ENCODE assay signal across 22 cellular contexts in the genomic region with DNA sequence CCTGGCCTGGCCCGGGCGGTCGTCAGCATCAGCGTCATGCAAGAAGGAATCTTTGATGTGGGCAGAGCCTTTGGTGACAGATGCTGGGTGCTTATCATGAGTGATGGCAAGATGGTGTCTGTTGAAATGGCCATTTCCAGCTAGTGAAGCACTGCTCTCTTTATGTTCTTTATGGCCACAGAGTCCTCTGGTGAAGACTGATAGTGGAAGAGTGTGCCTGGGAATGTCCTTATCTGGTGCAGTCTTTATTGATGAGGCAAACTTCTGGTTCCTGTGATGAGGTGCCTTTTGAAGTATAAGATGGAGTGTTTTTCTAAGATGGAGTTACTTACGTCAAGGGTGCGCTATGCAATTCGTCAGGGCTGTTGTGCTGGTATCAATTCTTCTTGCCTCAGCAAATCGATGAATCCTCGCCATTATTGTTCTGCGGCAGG. TPM values are rescaled to one million over a fixed set of nuclear protein-coding genes. Genes with fewer than 3 reads are reported as not detected.
DNase-seq lines count a peak whose midpoint lies in the region; ATAC-seq and TF ChIP-seq lines count a peak whose summit lies in the region.
"Had no signal": no experiment of that assay in that cellular context is flagged by ENCODE, and none has a peak within 500 bp of the region (broad histone marks: within the 10 kb centered on the region; RNA-seq: fewer than 3 reads in every experiment).

No MANE protein-coding gene starts in this region.

- peak overlapping the region in 4 of 7 donors; percentile 14 to 40 (median 33) for H3K27ac Mint-ChIP-seq in CD4-positive, alpha-beta memory T cell
- peak overlapping the region; percentile 81 for H3K27ac Mint-ChIP-seq in stimulated activated memory B cell treated with anti-CD40 and anti-IgM and Interleukin-4, amounts not matched to agents 10 μg/mL and 1 μg/mL and 100 μg/mL, for 72 hours
- H3K27ac Mint-ChIP-seq in activated naive CD8-positive, alpha-beta T cell treated with anti-CD3 and anti-CD28 coated beads for 36 hours = no peak overlapping the region

- H3K27me3 Mint-ChIP-seq in CD4-positive, alpha-beta memory T cell = no peaks in the 10 kb centered on the region
- H3K27me3 Mint-ChIP-seq in stimulated activated memory B cell treated with anti-CD40 and anti-IgM and Interleukin-4, amounts not matched to agents 10 μg/mL and 1 μg/mL and 100 μg/mL, for 72 hours = no peaks in the 10 kb centered on the region
- H3K27me3 Mint-ChIP-seq in activated naive CD8-positive, alpha-beta T cell treated with anti-CD3 and anti-CD28 coated beads for 36 hours = no peaks in the 10 kb centered on the region

- peaks cover 24 to 48% (median 41%) of the 10 kb centered on the region in 4 donors for H3K4me1 Mint-ChIP-seq in CD4-positive, alpha-beta memory T cell
- H3K4me1 Mint-ChIP-seq in stimulated activated memory B cell treated with anti-CD40 and anti-IgM and Interleukin-4, amounts not matched to agents 10 μg/mL and 1 μg/mL and 100 μg/mL, for 72 hours = peaks cover 76% of the 10 kb centered on the region
- peaks cover 26% of the 10 kb centered on the region for H3K4me1 Mint-ChIP-seq in activated naive CD8-positive, alpha-beta T cell treated with anti-CD3 and anti-CD28 coated beads for 36 hours

- no peak for TF ChIP-seq CTCF in heart left ventricle (IDR thresholded peaks at IDR 0.05)

- POLR2A ChIA-PET in CD4-positive, alpha-beta memory T cell (lab: Charles Lee; ENCODE audit: partially characterized antibody) = no interaction called here

- no peaks in the 10 kb centered on the region for H3K9me3 Mint-ChIP-seq in CD4-positive, alpha-beta memory T cell
- H3K9me3 Mint-ChIP-seq in stimulated activated memory B cell treated with anti-CD40 and anti-IgM and Interleukin-4, amounts not matched to agents 10 μg/mL and 1 μg/mL and 100 μg/mL, for 72 hours = no peaks in the 10 kb centered on the region
- H3K9me3 Mint-ChIP-seq in activated naive CD8-positive, alpha-beta T cell treated with anti-CD3 and anti-CD28 coated beads for 36 hours = no peaks in the 10 kb centered on the region

- ATAC-seq in stimulated activated memory B cell treated with anti-CD40 and anti-IgM and Interleukin-4, amounts not matched to agents 10 μg/mL and 1 μg/mL and 100 μg/mL, for 72 hours = no peak
- no peak for ATAC-seq in GM18511 (IDR thresholded peaks at IDR 0.05; ENCODE audit: unreplicated experiment)
- ATAC-seq in heart left ventricle = no peak
- ATAC-seq: Panc1 had no signal

- no peak for TF ChIP-seq POLR2A in heart left ventricle (IDR thresholded peaks at IDR 0.05)

- WGBS in heart left ventricle, 4 donors = 62 to 69% (median 63%) methylated on average over 10 of the region's 10 CpGs

- no peaks in the 10 kb centered on the region for H3K36me3 ChIP-seq in CD4-positive, alpha-beta memory T cell (ENCODE audit: insufficient read depth, low read length)
- H3K36me3 ChIP-seq in heart left ventricle = no peaks in the 10 kb centered on the region

- H3K27me3 ChIP-seq in CD4-positive, alpha-beta memory T cell (ENCODE audit: insufficient read depth, low read length) = no peaks in the 10 kb centered on the region
- peaks cover 0 to 4% (median 0%) of the 10 kb centered on the region in 9 donors for H3K27me3 ChIP-seq in heart left ventricle

- no peak overlapping the region for H3K4me3 ChIP-seq in CD4-positive, alpha-beta memory T cell (ENCODE audit: low read length in 2 of 2)
- H3K4me3 ChIP-seq in heart left ventricle = no peak overlapping the region

- H3K4me1 ChIP-seq in CD4-positive, alpha-beta memory T cell (ENCODE audit: insufficient read depth, low read length) = peaks cover 48% of the 10 kb centered on the region
- peaks cover 0 to 4% (median 0%) of the 10 kb centered on the region in 12 donors for H3K4me1 ChIP-seq in heart left ventricle

- H3K4me3 Mint-ChIP-seq in CD4-positive, alpha-beta memory T cell = peak overlapping the region in 1 of 8 donors; percentile 14
- H3K4me3 Mint-ChIP-seq in stimulated activated memory B cell treated with anti-CD40 and anti-IgM and Interleukin-4, amounts not matched to agents 10 μg/mL and 1 μg/mL and 100 μg/mL, for 72 hours = no peak overlapping the region
- H3K4me3 Mint-ChIP-seq in activated naive CD8-positive, alpha-beta T cell treated with anti-CD3 and anti-CD28 coated beads for 36 hours = no peak overlapping the region

- H3K9me3 ChIP-seq in CD4-positive, alpha-beta memory T cell (ENCODE audit: control insufficient read depth in 1 of 2, low read length in 2 of 2) = no peaks in the 10 kb centered on the region
- H3K9me3 ChIP-seq in heart left ventricle = no peaks in the 10 kb centered on the region
- H3K9me3 ChIP-seq: SK-N-SH had no signal

- H3K36me3 Mint-ChIP-seq in CD4-positive, alpha-beta memory T cell = no peaks in the 10 kb centered on the region
- no peaks in the 10 kb centered on the region for H3K36me3 Mint-ChIP-seq in stimulated activated memory B cell treated with anti-CD40 and anti-IgM and Interleukin-4, amounts not matched to agents 10 μg/mL and 1 μg/mL and 100 μg/mL, for 72 hours
- H3K36me3 Mint-ChIP-seq in activated naive CD8-positive, alpha-beta T cell treated with anti-CD3 and anti-CD28 coated beads for 36 hours = no peaks in the 10 kb centered on the region

- DNase-seq in CD4-positive, alpha-beta memory T cell = no peak
- DNase-seq in OCI-M1 (lab: John Stamatoyannopoulos, UW) (peak; percentile 51), islet precursor cell (peak; percentile 64), heart left ventricle (no peak)
- no peak for DNase-seq in activated naive CD8-positive, alpha-beta T cell treated with anti-CD3 and anti-CD28 coated beads for 36 hours
- DNase-seq: GF-D8; Kasumi-1; NCI-H1417; NCI-H187; NCI-H2107; NCI-H510A; NCI-H748 treated with DMSO at 0.1 percent for 48 hours; NK-92 treated with Interleukin-12 subunit alpha and Interleukin-12 subunit beta, amount 100 ng/mL, for 24 hours; SIG-M5; SK-N-SH had no signal

- intact Hi-C loops in CD4-positive, alpha-beta memory T cell (cut with micrococcal nuclease) = no loop called here
- intact Hi-C loops in heart left ventricle (cut with DNase I) = no loop called here

- CTCF ChIA-PET in CD4-positive, alpha-beta memory T cell (lab: Charles Lee; ENCODE audit: partially characterized antibody) = no interaction called here

- H3K27ac ChIP-seq in CD4-positive, alpha-beta memory T cell (ENCODE audit: low read depth, low read length) = no peak overlapping the region
- no peak overlapping the region for H3K27ac ChIP-seq in heart left ventricle
- H3K27ac ChIP-seq: C4-2B had no signal

RNA-seq across cellular contexts. Expression of gene CCR6, which starts 22.6 kb away (rescaled TPM):
- total RNA-seq in CD4-positive, alpha-beta memory T cell = 10 to 100 TPM; 21.7 to 23.7 TPM
- polyA plus RNA-seq in CD4-positive, alpha-beta memory T cell = 100 to 1,000 TPM in 1 of 2 donors, 10 to 100 TPM in 1; 98.7 to 124 TPM
- under 1 TPM in 1 of 2 experiments, not detected in 1; 0.44 TPM for total RNA-seq in activated naive CD8-positive, alpha-beta T cell treated with anti-CD3 and anti-CD28 coated beads for 36 hours
- total RNA-seq in heart left ventricle = under 1 TPM in 1 of 9 donors, not detected in 8; 0.23 TPM
- polyA plus RNA-seq in heart left ventricle = not detected
- total RNA-seq: Daoy, H4, MCF 10A had no signal
- polyA plus RNA-seq: SK-N-SH had no signal

RNA-seq across cellular contexts. Expression of gene GPR31, which starts 57.5 kb away (rescaled TPM):
- not detected for total RNA-seq in CD4-positive, alpha-beta memory T cell
- polyA plus RNA-seq in CD4-positive, alpha-beta memory T cell = not detected
- total RNA-seq in activated naive CD8-positive, alpha-beta T cell treated with anti-CD3 and anti-CD28 coated beads for 36 hours = not detected
- total RNA-seq in heart left ventricle = not detected
- polyA plus RNA-seq in heart left ventricle = not detected
- total RNA-seq: Daoy, H4, MCF 10A had no signal
- polyA plus RNA-seq: SK-N-SH had no signal

Comparison
In these comparisons a context has a peak if more than half of its experiments do, and no peak if none do; other contexts are left out.
1. DNase-seq: peak in OCI-M1 (single experiment) and islet precursor cell (single experiment); none in CD4-positive, alpha-beta memory T cell (0 of 5), activated naive CD8-positive, alpha-beta T cell treated with anti-CD3 and anti-CD28 coated beads for 36 hours (single experiment) and heart left ventricle (0 of 5).
2. RNA of gene CCR6, which starts 22.6 kb away (total RNA-seq): 21.7 to 23.7 TPM in CD4-positive, alpha-beta memory T cell; 0.44 TPM in activated naive CD8-positive, alpha-beta T cell treated with anti-CD3 and anti-CD28 coated beads for 36 hours and 0.23 TPM in heart left ventricle; every median in the first group is over 10 times any median in the second.